In genomic region chr15:55917881-55918296, GRCh38 we compare ENCODE assay signal across 1 cellular context.
TF ChIP-seq lines count a peak whose summit lies in the region.

No MANE protein-coding gene starts in this region.

TF ChIP-seq in K562, 482 proteins besides CTCF, POLR2A, EP300 and RAD21 (continued from another document):
- TF ChIP-seq ARID4B (CRISPR knock-in tag; IDR thresholded peaks at IDR 0.05) = no peak
- TF ChIP-seq RBM15 (IDR thresholded peaks at IDR 0.05; ENCODE audit: insufficient read depth, low read length) = no peak
- no peak for TF ChIP-seq MAFG (tag; conservative IDR thresholded peaks at IDR 0.05)
- TF ChIP-seq ZNF518B (CRISPR knock-in tag; IDR thresholded peaks at IDR 0.05) = no peak
- no peak for TF ChIP-seq MXI1 (IDR thresholded peaks at IDR 0.05; ENCODE audit: low read depth, low read length)
- no peak for TF ChIP-seq ZNF395 (CRISPR knock-in tag; IDR thresholded peaks at IDR 0.05)
- no peak for TF ChIP-seq CTBP1 (IDR thresholded peaks at IDR 0.05; ENCODE audit: borderline replicate concordance)
- TF ChIP-seq JUND (IDR thresholded peaks at IDR 0.05; ENCODE audit: borderline replicate concordance, low read depth, low read length) = no peak
- no peak for TF ChIP-seq JUND (tag; IDR thresholded peaks at IDR 0.05; ENCODE audit: borderline replicate concordance, low read depth, low read length)
- no peak for TF ChIP-seq TCFL5 (CRISPR knock-in tag; conservative IDR thresholded peaks at IDR 0.05)
- 0 out of 4 replicates have a peak, but pooled peaks of 1 of the 2 experiments have one; percentile 11 for TF ChIP-seq FOXK2 (conservative IDR thresholded peaks at IDR 0.05 in 1 of 2, IDR thresholded peaks at IDR 0.05 in 1 of 2; ENCODE audit: low read depth in 2 of 2)
